ENCODE assay signal across 8 cellular contexts in the genomic region with DNA sequence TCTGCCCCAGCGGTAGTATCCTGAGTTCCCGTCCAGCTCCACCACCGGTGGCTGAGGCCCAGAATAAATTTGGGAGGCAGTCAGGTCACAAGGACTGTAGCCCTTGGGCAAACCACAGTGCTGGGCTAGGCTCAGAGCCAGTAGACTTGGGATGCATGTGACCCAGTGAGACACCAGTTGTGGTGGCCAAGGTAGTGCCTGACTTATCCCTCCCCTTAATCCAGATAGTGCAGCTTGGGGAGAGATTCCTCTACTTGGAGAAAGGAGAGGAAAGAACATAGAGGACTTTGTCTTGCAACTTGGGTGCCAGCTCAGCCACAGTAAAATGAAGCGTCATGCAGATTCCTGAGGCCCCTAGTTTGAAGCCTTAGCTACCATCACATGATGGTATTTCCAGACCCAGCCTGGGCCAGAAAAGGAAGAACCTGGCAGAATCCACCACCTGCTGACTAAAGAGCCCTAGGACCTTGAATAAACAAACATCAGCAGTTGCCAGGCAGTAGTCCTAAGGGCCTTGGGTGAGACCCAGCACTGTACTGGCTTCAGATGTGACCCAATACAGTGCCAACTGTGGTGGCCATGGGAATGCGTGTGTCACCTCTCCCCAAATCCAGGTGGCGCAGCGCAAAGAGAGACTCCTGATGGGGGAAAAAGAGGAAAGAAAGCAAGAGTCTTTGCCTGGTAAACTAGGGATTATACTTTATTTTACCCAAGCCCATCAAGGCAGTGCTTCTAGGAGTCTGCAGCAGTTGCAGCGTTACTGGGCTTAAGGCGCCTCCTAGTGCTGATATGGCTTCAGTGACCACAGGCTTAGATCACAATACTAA. TPM values are rescaled to one million over a fixed set of nuclear protein-coding genes. Genes with fewer than 3 reads are reported as not detected.
DNase-seq lines count a peak whose midpoint lies in the region; ATAC-seq, FAIRE-seq and TF ChIP-seq lines count a peak whose summit lies in the region.

No MANE protein-coding gene starts in this region.

- H3K4me1 Mint-ChIP-seq in astrocyte (ENCODE audit: low read depth, unreplicated experiment) = peaks cover 11% of the 10 kb centered on the region

- WGBS in hepatocyte (ENCODE audit: low lambda C conversion rate, missing lambda C conversion rate) = 56% methylated on average over 9 of the region's 9 CpGs

- H3K79me2 ChIP-seq in astrocyte (ENCODE audit: insufficient read depth, low read length) (no peaks in the 10 kb centered on the region), hepatocyte (no peaks in the 10 kb centered on the region)

- H3K27ac Mint-ChIP-seq in astrocyte (ENCODE audit: unreplicated experiment) = peak overlapping the region; percentile 6

- no peaks in the 10 kb centered on the region for H3K9me3 Mint-ChIP-seq in astrocyte (ENCODE audit: unreplicated experiment)

- no peaks in the 10 kb centered on the region for H3K4me1 ChIP-seq in astrocyte (ENCODE audit: insufficient read depth, low read length)
- no peaks in the 10 kb centered on the region for H3K4me1 ChIP-seq in hepatocyte (ENCODE audit: insufficient read depth)

- no peaks in the 10 kb centered on the region for H3K36me3 Mint-ChIP-seq in astrocyte (ENCODE audit: low read depth, unreplicated experiment)

- H3K36me3 ChIP-seq in astrocyte (ENCODE audit: insufficient read depth, low read length) = no peaks in the 10 kb centered on the region
- no peaks in the 10 kb centered on the region for H3K36me3 ChIP-seq in hepatocyte (replicated peaks; ENCODE audit: insufficient read depth, low read depth)

- H3K27ac ChIP-seq in astrocyte (ENCODE audit: low read depth, low read length) (no peak overlapping the region), hepatocyte (no peak overlapping the region)

- H3K9me2 ChIP-seq in hepatocyte (replicated peaks; ENCODE audit: insufficient read depth) = no peaks in the 10 kb centered on the region

- no peak overlapping the region for H3K9ac ChIP-seq in astrocyte (ENCODE audit: low read length)

- no peaks in the 10 kb centered on the region for H3K27me3 Mint-ChIP-seq in astrocyte (ENCODE audit: low read depth, unreplicated experiment)

- H3K4me2 ChIP-seq in astrocyte (ENCODE audit: low read length) (no peak overlapping the region), hepatocyte (no peak overlapping the region)

- peak; percentile 92 for ATAC-seq in HG02588 (IDR thresholded peaks at IDR 0.05; ENCODE audit: unreplicated experiment)

- no peak overlapping the region for H3K4me3 ChIP-seq in GM12864 (ENCODE audit: low read depth, low read length)
- no peak overlapping the region for H3K4me3 ChIP-seq in astrocyte (ENCODE audit: insufficient read depth, low read depth, low read length)
- H3K4me3 ChIP-seq in hepatocyte = no peak overlapping the region
- no peak overlapping the region for H3K4me3 ChIP-seq in skeletal muscle cell (ENCODE audit: low read depth, low read length)

- H2AFZ ChIP-seq in astrocyte (ENCODE audit: low read depth, low read length) (peak overlapping the region; percentile 37), hepatocyte (no peak overlapping the region)

- H4K20me1 ChIP-seq in astrocyte (ENCODE audit: insufficient read depth, low read length) (no peaks in the 10 kb centered on the region), hepatocyte (ENCODE audit: insufficient read depth, poor library complexity, severe bottlenecking) (no peaks in the 10 kb centered on the region)

- H3K27me3 ChIP-seq in astrocyte (ENCODE audit: insufficient read depth, low read length) = no peaks in the 10 kb centered on the region
- no peaks in the 10 kb centered on the region for H3K27me3 ChIP-seq in hepatocyte

- no peak overlapping the region for H3K4me3 Mint-ChIP-seq in astrocyte (ENCODE audit: unreplicated experiment)

- DNase-seq in GM12864 (ENCODE audit: low read depth) (no peak), NCI-H128 (lab: John Stamatoyannopoulos, UW; ENCODE audit: unreplicated experiment) (peak; percentile 34), T-helper 1 cell (peak; percentile 30 to 58 (median 42)), astrocyte (ENCODE audit: low read depth) (peak; percentile 57), hepatocyte (ENCODE audit: low spot score) (peak; percentile 85), skeletal muscle cell (ENCODE audit: low read depth) (peak; percentile 44), NK-92 (lab: John Stamatoyannopoulos, UW; ENCODE audit: unreplicated experiment) (no peak)

- no peaks in the 10 kb centered on the region for H3K9me3 ChIP-seq in astrocyte (ENCODE audit: insufficient read depth, low read depth, low read length)
- H3K9me3 ChIP-seq in hepatocyte (ENCODE audit: low read depth) = no peaks in the 10 kb centered on the region

- TF ChIP-seq CTCF in GM12864 (IDR thresholded peaks at IDR 0.05; ENCODE audit: low read depth, low read length, missing control alignments) (peak; percentile 90), astrocyte (IDR thresholded peaks at IDR 0.05; ENCODE audit: insufficient read depth, low read depth, low read length) (peak; percentile 90), hepatocyte (IDR thresholded peaks at IDR 0.05; ENCODE audit: poor library complexity) (peak; percentile 91)

- FAIRE-seq in astrocyte (lab: Jason Lieb, UNC) = peak; percentile 94

RNA-seq across cellular contexts. Expression of gene DDX10, which starts 17.0 kb away (rescaled TPM):
- total RNA-seq in astrocyte (27.1 and 32.2 TPM in 2 replicates), hepatocyte (13.9 and 17.2 TPM in 2 replicates)
- polyA plus RNA-seq in hepatocyte = 9.6 and 14.5 TPM in 2 replicates

RNA-seq across cellular contexts. Expression of gene EXPH5, which starts 54.3 kb away (rescaled TPM):
- total RNA-seq in astrocyte (4.7 and 7.9 TPM in 2 replicates), hepatocyte (3.6 and 4.5 TPM in 2 replicates)
- 1.8 and 2.0 TPM in 2 replicates for polyA plus RNA-seq in hepatocyte

Comparison
In these comparisons a context has a peak if more than half of its experiments do, and no peak if none do; other contexts are left out.
1. DNase-seq: peak in NCI-H128 (single experiment), T-helper 1 cell (5 of 5), astrocyte (single experiment), hepatocyte (single experiment) and skeletal muscle cell (single experiment); none in GM12864 (single experiment) and NK-92 (single experiment).
2. Peak in every context shown above with its lines, with median percentiles within 50 percentile points of each other: CTCF ChIP-seq.